Comparison of ENCODE assay signal across 22 cellular contexts in genomic region chr4:6369035-6369434, GRCh38.
"Had no signal": no experiment of that assay in that cellular context is flagged by ENCODE, and none has a peak within 500 bp of the region (broad histone marks: within the 10 kb centered on the region; RNA-seq: fewer than 3 reads in every experiment).

No MANE protein-coding gene starts in this region.

- H3K9me3 ChIP-seq: colonic mucosa, esophagus muscularis mucosa, gastroesophageal sphincter, heart left ventricle, left lung, lower lobe of right lung, mucosa of descending colon had no signal

- H3K4me2 ChIP-seq: hepatocyte had no signal

- H3K27me3 ChIP-seq: colonic mucosa, foreskin keratinocyte had no signal

- H3K79me2 ChIP-seq: hepatocyte had no signal

- DNase-seq: colonic mucosa; cortex of kidney; effector CD4-positive, alpha-beta T cell; effector memory CD4-positive, alpha-beta T cell; foreskin keratinocyte; hypothalamus; immature natural killer cell; islet precursor cell; left cardiac atrium; left ventricle myocardium superior; lower lobe of right lung; mesenchymal stem cell had no signal

- H3K9me3 Mint-ChIP-seq: dendritic cell treated with granulocyte-macrophage colony-stimulating factor and Interleukin-4, amounts not matched to agents 40 ng/mL and 50 ng/mL, for 4 days; mesothelial cell of epicardium had no signal

- FAIRE-seq: endothelial cell of umbilical vein, frontal cortex had no signal

- H3K4me1 ChIP-seq: colonic mucosa, esophagus muscularis mucosa, foreskin keratinocyte, gastroesophageal sphincter, heart left ventricle, left lung, lower lobe of right lung had no signal

- H3K4me3 ChIP-seq: colonic mucosa, esophagus muscularis mucosa, gastroesophageal sphincter, heart left ventricle, hepatocyte, left lung, lower lobe of right lung, mucosa of descending colon had no signal

- H3K36me3 Mint-ChIP-seq: immature natural killer cell, mesothelial cell of epicardium had no signal

- H3K27ac ChIP-seq: colonic mucosa, esophagus muscularis mucosa, foreskin keratinocyte, gastroesophageal sphincter, heart left ventricle, hepatocyte, left lung, lower lobe of right lung had no signal

- H3K27ac Mint-ChIP-seq: dendritic cell treated with granulocyte-macrophage colony-stimulating factor and Interleukin-4, amounts not matched to agents 40 ng/mL and 50 ng/mL, for 4 days; immature natural killer cell; mesothelial cell of epicardium had no signal

- H3K36me3 ChIP-seq: colonic mucosa, esophagus muscularis mucosa, gastroesophageal sphincter, heart left ventricle, left lung, lower lobe of right lung had no signal

- H3K27me3 Mint-ChIP-seq: dendritic cell treated with granulocyte-macrophage colony-stimulating factor and Interleukin-4, amounts not matched to agents 40 ng/mL and 50 ng/mL, for 4 days had no signal

- H2AFZ ChIP-seq: hepatocyte had no signal

- H3K4me3 Mint-ChIP-seq: dendritic cell treated with granulocyte-macrophage colony-stimulating factor and Interleukin-4, amounts not matched to agents 40 ng/mL and 50 ng/mL, for 4 days; immature natural killer cell; mesothelial cell of epicardium had no signal

- H3K4me1 Mint-ChIP-seq: immature natural killer cell, mesothelial cell of epicardium had no signal
